10 cellular contexts compared by ENCODE assay signal in genomic region chr4:88858752-88859151, GRCh38.
DNase-seq lines count a peak whose midpoint lies in the region; ATAC-seq and TF ChIP-seq lines count a peak whose summit lies in the region.
"Had no signal": no experiment of that assay in that cellular context is flagged by ENCODE, and none has a peak within 500 bp of the region (broad histone marks: within the 10 kb centered on the region; RNA-seq: fewer than 3 reads in every experiment).

No MANE protein-coding gene starts in this region.

- H3K36me3 Mint-ChIP-seq in activated T-cell treated with anti-CD3 and anti-CD28 coated beads, Interleukin-2, amount 50 U/mL, for 24 hours (ENCODE audit: low read depth) = no peaks in the 10 kb centered on the region
- H3K36me3 Mint-ChIP-seq: CD4-positive, CD25-positive, alpha-beta regulatory T cell had no signal

- H3K9me3 Mint-ChIP-seq in activated T-cell treated with anti-CD3 and anti-CD28 coated beads, Interleukin-2, amount 50 U/mL, for 24 hours = no peaks in the 10 kb centered on the region
- H3K9me3 Mint-ChIP-seq: CD4-positive, CD25-positive, alpha-beta regulatory T cell had no signal

- H3K4me3 Mint-ChIP-seq in activated T-cell treated with anti-CD3 and anti-CD28 coated beads, Interleukin-2, amount 50 U/mL, for 24 hours = no peak overlapping the region
- H3K4me3 Mint-ChIP-seq: CD4-positive, CD25-positive, alpha-beta regulatory T cell had no signal

- no peaks in the 10 kb centered on the region for H3K27me3 Mint-ChIP-seq in activated T-cell treated with anti-CD3 and anti-CD28 coated beads, Interleukin-2, amount 50 U/mL, for 24 hours
- H3K27me3 Mint-ChIP-seq: CD4-positive, CD25-positive, alpha-beta regulatory T cell had no signal

- DNase-seq in GM12864 (ENCODE audit: low read depth) = peak; percentile 35
- DNase-seq in germinal center (ENCODE audit: low spot score) = peak; percentile 4
- DNase-seq in omental fat pad (ENCODE audit: low spot score) = no peak
- DNase-seq in activated T-cell treated with anti-CD3 and anti-CD28 coated beads, Interleukin-2, amount 50 U/mL, for 24 hours = no peak
- no peak for DNase-seq in dedifferentiated amniotic fluid mesenchymal stem cell (ENCODE audit: extremely low spot score)
- DNase-seq in SHP77 treated with DMSO at 0.1 percent for 48 hours (lab: John Stamatoyannopoulos, UW) = no peak
- DNase-seq: CD4-positive, CD25-positive, alpha-beta regulatory T cell had no signal

- no peak overlapping the region for H3K27ac Mint-ChIP-seq in activated T-cell treated with anti-CD3 and anti-CD28 coated beads, Interleukin-2, amount 50 U/mL, for 24 hours

- H3K4me1 Mint-ChIP-seq in activated T-cell treated with anti-CD3 and anti-CD28 coated beads, Interleukin-2, amount 50 U/mL, for 24 hours (ENCODE audit: low read depth) = no peaks in the 10 kb centered on the region

- TF ChIP-seq CTCF in GM12864 (IDR thresholded peaks at IDR 0.05; ENCODE audit: low read depth, low read length, missing control alignments) (no peak), omental fat pad (IDR thresholded peaks at IDR 0.05) (no peak)

- no peak overlapping the region for H3K4me3 ChIP-seq in GM12864 (ENCODE audit: low read depth, low read length)
- H3K4me3 ChIP-seq: thoracic aorta had no signal

- ATAC-seq in GM21528 (IDR thresholded peaks at IDR 0.05; ENCODE audit: low FRiP score, unreplicated experiment) (peak; percentile 94), HG03520 (IDR thresholded peaks at IDR 0.05; ENCODE audit: unreplicated experiment) (peak; percentile 97), omental fat pad (ENCODE audit: low FRiP score) (no peak)

Comparison
In these comparisons a context has a peak if more than half of its experiments do, and no peak if none do; other contexts are left out.
1. DNase-seq: peak in GM12864 (single experiment) and germinal center (single experiment); none in omental fat pad (single experiment), activated T-cell treated with anti-CD3 and anti-CD28 coated beads, Interleukin-2, amount 50 U/mL, for 24 hours (single experiment), dedifferentiated amniotic fluid mesenchymal stem cell (single experiment) and SHP77 treated with DMSO at 0.1 percent for 48 hours (single experiment).